Comparison of ENCODE assay signal across 8 cellular contexts in genomic region chr1:59316497-59317128, GRCh38. TPM values are rescaled to one million over a fixed set of nuclear protein-coding genes. Genes with fewer than 3 reads are reported as not detected.
DNase-seq lines count a peak whose midpoint lies in the region; ATAC-seq, FAIRE-seq and TF ChIP-seq lines count a peak whose summit lies in the region.

No MANE protein-coding gene starts in this region.

- intact Hi-C loops in lower lobe of right lung (cut with DNase I): no loop called here
- intact Hi-C loops in vagina (cut with DNase I): no loop called here
- intact Hi-C loops in CD4-positive, alpha-beta T cell (cut with DNase I, micrococcal nuclease): no loop called here

- no peak overlapping the region for H3K27ac Mint-ChIP-seq in astrocyte (ENCODE audit: unreplicated experiment)
- no peak overlapping the region for H3K27ac Mint-ChIP-seq in CD4-positive, alpha-beta T cell

- no peak for FAIRE-seq in astrocyte (lab: Jason Lieb, UNC)

- H3K79me2 ChIP-seq in astrocyte (ENCODE audit: insufficient read depth, low read length): no peaks in the 10 kb centered on the region

- peak overlapping the region; percentile 16 for H3K4me3 Mint-ChIP-seq in activated T-cell treated with anti-CD3 and anti-CD28 coated beads, Interleukin-2, amount 50 U/mL, for 4 hours
- H3K4me3 Mint-ChIP-seq in astrocyte (ENCODE audit: unreplicated experiment): no peak overlapping the region
- no peak overlapping the region for H3K4me3 Mint-ChIP-seq in CD4-positive, alpha-beta T cell

- no peaks in the 10 kb centered on the region for H3K9me3 ChIP-seq in astrocyte (ENCODE audit: insufficient read depth, low read depth, low read length)
- no peaks in the 10 kb centered on the region for H3K9me3 ChIP-seq in lower lobe of right lung
- no peaks in the 10 kb centered on the region for H3K9me3 ChIP-seq in vagina
- no peaks in the 10 kb centered on the region for H3K9me3 ChIP-seq in CD4-positive, alpha-beta T cell (ENCODE audit: control insufficient read depth, low read length)

- H3K27me3 Mint-ChIP-seq in activated T-cell treated with anti-CD3 and anti-CD28 coated beads, Interleukin-2, amount 50 U/mL, for 4 hours (ENCODE audit: low read depth): no peaks in the 10 kb centered on the region
- no peaks in the 10 kb centered on the region for H3K27me3 Mint-ChIP-seq in astrocyte (ENCODE audit: low read depth, unreplicated experiment)
- H3K27me3 Mint-ChIP-seq in CD4-positive, alpha-beta T cell: no peaks in the 10 kb centered on the region

- H3K4me1 ChIP-seq in astrocyte (ENCODE audit: insufficient read depth, low read length) (peaks cover 32% of the 10 kb centered on the region), lower lobe of right lung (peaks cover 29% of the 10 kb centered on the region), vagina (peaks cover 39% of the 10 kb centered on the region)

- no peaks in the 10 kb centered on the region for H4K20me1 ChIP-seq in astrocyte (ENCODE audit: insufficient read depth, low read length)

- H3K9me3 Mint-ChIP-seq in activated T-cell treated with anti-CD3 and anti-CD28 coated beads, Interleukin-2, amount 50 U/mL, for 4 hours: no peaks in the 10 kb centered on the region
- H3K9me3 Mint-ChIP-seq in astrocyte (ENCODE audit: unreplicated experiment): no peaks in the 10 kb centered on the region
- no peaks in the 10 kb centered on the region for H3K9me3 Mint-ChIP-seq in CD4-positive, alpha-beta T cell

- ATAC-seq in activated T-cell treated with anti-CD3 and anti-CD28 coated beads, Interleukin-2, amount 50 U/mL, for 4 hours: no peak
- ATAC-seq in lower lobe of right lung (peak; percentile 42 to 47), esophagus mucosa (no peak)
- no peak for ATAC-seq in CD4-positive, alpha-beta T cell (ENCODE audit: poor library complexity)

- no peak for TF ChIP-seq CTCF in astrocyte (IDR thresholded peaks at IDR 0.05; ENCODE audit: insufficient read depth, low read depth, low read length)
- TF ChIP-seq CTCF in lower lobe of right lung (IDR thresholded peaks at IDR 0.05): no peak
- TF ChIP-seq CTCF in vagina (IDR thresholded peaks at IDR 0.05): no peak
- TF ChIP-seq CTCF in CD4-positive, alpha-beta T cell (IDR thresholded peaks at IDR 0.05): no peak

- H3K4me1 Mint-ChIP-seq in activated T-cell treated with anti-CD3 and anti-CD28 coated beads, Interleukin-2, amount 50 U/mL, for 4 hours (ENCODE audit: low read depth): peaks cover 14% of the 10 kb centered on the region
- H3K4me1 Mint-ChIP-seq in astrocyte (ENCODE audit: low read depth, unreplicated experiment): peaks cover 19% of the 10 kb centered on the region
- no peaks in the 10 kb centered on the region for H3K4me1 Mint-ChIP-seq in CD4-positive, alpha-beta T cell (ENCODE audit: low read depth)

- H3K36me3 Mint-ChIP-seq in activated T-cell treated with anti-CD3 and anti-CD28 coated beads, Interleukin-2, amount 50 U/mL, for 4 hours (ENCODE audit: insufficient read depth): no peaks in the 10 kb centered on the region
- no peaks in the 10 kb centered on the region for H3K36me3 Mint-ChIP-seq in astrocyte (ENCODE audit: low read depth, unreplicated experiment)
- no peaks in the 10 kb centered on the region for H3K36me3 Mint-ChIP-seq in CD4-positive, alpha-beta T cell (ENCODE audit: low read depth)

- POLR2A ChIA-PET in CD4-positive, alpha-beta T cell (lab: Charles Lee): no interaction called here

- DNase-seq in activated T-cell treated with anti-CD3 and anti-CD28 coated beads, Interleukin-2, amount 50 U/mL, for 4 hours: no peak
- no peak for DNase-seq in activated T-cell treated with anti-CD3 and anti-CD28 coated beads, Interleukin-2, amount 50 U/mL, for 1 hour
- DNase-seq in astrocyte (ENCODE audit: low read depth) (peak; percentile 96), lower lobe of right lung (no peak), vagina (ENCODE audit: extremely low spot score in 2 of 2) (no peak), NCI-H1436 treated with DMSO at 0.1 percent for 48 hours (lab: John Stamatoyannopoulos, UW) (no peak)
- no peak for DNase-seq in CD4-positive, alpha-beta T cell

- H3K27me3 ChIP-seq in astrocyte (ENCODE audit: insufficient read depth, low read length) (no peaks in the 10 kb centered on the region), lower lobe of right lung (ENCODE audit: low read depth) (no peaks in the 10 kb centered on the region), vagina (no peaks in the 10 kb centered on the region)
- H3K27me3 ChIP-seq in CD4-positive, alpha-beta T cell (ENCODE audit: control insufficient read depth, insufficient read depth, low read length): no peaks in the 10 kb centered on the region

- TF ChIP-seq POLR2A in vagina (IDR thresholded peaks at IDR 0.05): no peak

- peak overlapping the region; percentile 3 for H3K9ac ChIP-seq in astrocyte (ENCODE audit: low read length)

- CTCF ChIA-PET in CD4-positive, alpha-beta T cell (lab: Charles Lee): interaction anchor here (1.4 kb wide), 1 partner anchor 10 kb away, joined by 3 read pairs; no protein-coding TSS in a partner anchor

- H3K4me3 ChIP-seq in astrocyte (ENCODE audit: insufficient read depth, low read depth, low read length) (peak overlapping the region; percentile 21), lower lobe of right lung (peak overlapping the region; percentile 31), vagina (no peak overlapping the region)

- H3K36me3 ChIP-seq in astrocyte (ENCODE audit: insufficient read depth, low read length): no peaks in the 10 kb centered on the region
- H3K36me3 ChIP-seq in lower lobe of right lung: no peaks in the 10 kb centered on the region
- H3K36me3 ChIP-seq in vagina: no peaks in the 10 kb centered on the region

- H3K4me2 ChIP-seq in astrocyte (ENCODE audit: low read length): peak overlapping the region; percentile 67

- no peak overlapping the region for H2AFZ ChIP-seq in astrocyte (ENCODE audit: low read depth, low read length)

- H3K27ac ChIP-seq in astrocyte (ENCODE audit: low read depth, low read length) (peak overlapping the region; percentile 21), lower lobe of right lung (peak overlapping the region; percentile 48), vagina (peak overlapping the region; percentile 61)
- H3K27ac ChIP-seq in CD4-positive, alpha-beta T cell (ENCODE audit: low read depth, low read length): no peak overlapping the region

RNA-seq across cellular contexts. Expression of gene FGGY, which starts 19.7 kb away (rescaled TPM):
- 1 to 10 TPM; 2.5 to 4.8 (median 3.1) TPM for total RNA-seq in activated T-cell treated with anti-CD3 and anti-CD28 coated beads, Interleukin-2, amount 50 U/mL, for 4 hours
- 6.8 and 8.3 TPM in 2 replicates for total RNA-seq in astrocyte
- 31.4 TPM for total RNA-seq in lower lobe of right lung
- total RNA-seq in vagina: 11.8 TPM
- total RNA-seq in esophagus mucosa: 10.4 TPM
- total RNA-seq in CD4-positive, alpha-beta T cell: 10 to 100 TPM in 1 of 2 experiments, 1 to 10 TPM in 1; 9.5 to 10.0 TPM

Comparison
In these comparisons a context has a peak if more than half of its experiments do, and no peak if none do; other contexts are left out.
1. ATAC-seq: peak in lower lobe of right lung (2 of 2); none in activated T-cell treated with anti-CD3 and anti-CD28 coated beads, Interleukin-2, amount 50 U/mL, for 4 hours (0 of 2), esophagus mucosa (single experiment) and CD4-positive, alpha-beta T cell (single experiment).
2. H3K4me3 ChIP-seq: peak in astrocyte (single experiment) and lower lobe of right lung (single experiment); none in vagina (0 of 2).